In the genomic region with DNA sequence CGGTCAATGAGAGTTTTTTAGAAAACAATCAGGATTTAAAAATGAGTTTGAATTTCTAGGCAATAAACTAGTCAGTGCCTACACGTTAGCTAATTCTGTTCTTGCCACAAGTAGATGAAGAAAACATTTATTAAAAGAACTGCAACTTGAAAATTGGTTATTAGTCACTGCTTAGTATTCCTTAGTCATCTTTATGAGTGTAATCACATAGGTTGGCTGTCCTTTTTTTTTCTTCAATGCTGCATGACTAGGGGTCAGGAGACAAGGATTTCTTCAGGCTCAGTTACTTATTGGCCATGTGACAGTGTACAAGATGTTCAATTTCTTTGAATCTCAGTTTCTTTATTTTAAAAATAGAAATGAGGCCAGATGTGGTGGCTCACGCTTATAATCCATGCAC, we compare ENCODE assay signal across 14 cellular contexts. TPM values are rescaled to one million over a fixed set of nuclear protein-coding genes. Genes with fewer than 3 reads are reported as not detected.
DNase-seq lines count a peak whose midpoint lies in the region; ATAC-seq, FAIRE-seq and TF ChIP-seq lines count a peak whose summit lies in the region.
"Had no signal": no experiment of that assay in that cellular context is flagged by ENCODE, and none has a peak within 500 bp of the region (broad histone marks: within the 10 kb centered on the region; RNA-seq: fewer than 3 reads in every experiment).

No MANE protein-coding gene starts in this region.

- peak; percentile 61 for DNase-seq in AG04450 (ENCODE audit: low read depth, low spot score)
- peak; percentile 17 for DNase-seq in H4 (ENCODE audit: low spot score)
- DNase-seq in astrocyte of the hippocampus (ENCODE audit: low read depth, low spot score): peak; percentile 37
- peak; percentile 76 for DNase-seq in keratinocyte (ENCODE audit: low read depth, low spot score)
- no peak for DNase-seq in amniotic stem cell (lab: John Stamatoyannopoulos, UW)
- DNase-seq in anterior cingulate cortex (lab: John Stamatoyannopoulos, UW): no peak
- DNase-seq in NK-92 treated with Interleukin-12 subunit alpha and Interleukin-12 subunit beta, amount 100 ng/mL, for 24 hours (lab: John Stamatoyannopoulos, UW): no peak
- DNase-seq: activated CD4-positive, alpha-beta T cell treated with anti-CD3 and anti-CD28 coated beads, Interleukin-2, amount 50 U/mL, for 1 hour; DMS79 treated with DMSO at 0.1 percent for 48 hours; stimulated activated CD4-positive, alpha-beta T cell treated with anti-CD3 and anti-CD28 coated beads, Interleukin-4, amount 100 ng/mL, for 1 hour; transverse colon had no signal

- no peaks in the 10 kb centered on the region for H4K20me1 ChIP-seq in keratinocyte (ENCODE audit: control insufficient read depth, extremely low read depth, insufficient read depth, low read length)

- POLR2A ChIA-PET in AG04450 (lab: Yijun Ruan, JAX): interaction anchor here (0.6 to 1.4 kb wide), 2 partner anchors 17 to 170 kb away, joined by 3 to 4 read pairs; partner anchors contain the start of gene SOAT1

- dilution Hi-C loops in keratinocyte (cut with MboI; ENCODE audit: extremely low pct_ligation_motif_present, low sequenced_read_pairs): no loop called here

- H3K27me3 ChIP-seq in AG04450 (ENCODE audit: control insufficient read depth, insufficient read depth, low read length) (no peaks in the 10 kb centered on the region), keratinocyte (ENCODE audit: control insufficient read depth, extremely low read depth, insufficient read depth, low read length) (no peaks in the 10 kb centered on the region)
- H3K27me3 ChIP-seq: cardiac muscle cell, transverse colon had no signal

- no peak for ATAC-seq in HG03354 (IDR thresholded peaks at IDR 0.05; ENCODE audit: poor library complexity, severe bottlenecking, unreplicated experiment)

- H3K9me3 ChIP-seq in AG04450 (ENCODE audit: control insufficient read depth, insufficient read depth, low read length) (no peaks in the 10 kb centered on the region), keratinocyte (ENCODE audit: control insufficient read depth, low read depth, low read length) (no peaks in the 10 kb centered on the region)
- H3K9me3 ChIP-seq: transverse colon had no signal

- H3K4me2 ChIP-seq in keratinocyte (ENCODE audit: control insufficient read depth, extremely low read depth, insufficient read depth, low read depth, low read length): peak overlapping the region; percentile 69

- FAIRE-seq in keratinocyte (lab: Jason Lieb, UNC): peak; percentile 78

- peaks cover 59% of the 10 kb centered on the region for H3K79me2 ChIP-seq in keratinocyte (ENCODE audit: control insufficient read depth, insufficient read depth, low read length)

- H3K9me1 ChIP-seq in keratinocyte (ENCODE audit: control insufficient read depth, extremely low read depth, insufficient read depth, low read length): no peaks in the 10 kb centered on the region

- no peak overlapping the region for H3K4me3 ChIP-seq in AG04450 (ENCODE audit: low read depth, low read length)
- H3K4me3 ChIP-seq in keratinocyte (ENCODE audit: control insufficient read depth in 2 of 3, extremely low read depth in 1 of 3, insufficient read depth in 2 of 3, low read depth in 1 of 3, low read length in 3 of 3): no peak overlapping the region
- H3K4me3 ChIP-seq: cardiac muscle cell, SK-N-MC, transverse colon had no signal

- peaks cover 18% of the 10 kb centered on the region for H3K4me1 ChIP-seq in keratinocyte (ENCODE audit: control insufficient read depth, extremely low read depth, insufficient read depth, low read length)
- H3K4me1 ChIP-seq: transverse colon had no signal

- CTCF ChIA-PET in AG04450 (lab: Charles Lee): no interaction called here

- H3K9ac ChIP-seq in keratinocyte (ENCODE audit: control insufficient read depth, extremely low read depth, insufficient read depth, low read length): peak overlapping the region; percentile 59

- TF ChIP-seq CTCF in AG04450 (IDR thresholded peaks at IDR 0.05; ENCODE audit: low read depth, low read length) (no peak), keratinocyte (optimal IDR thresholded peaks at IDR 0.05 in 1 of 3, IDR thresholded peaks at IDR 0.05 in 1 of 3, conservative IDR thresholded peaks at IDR 0.05 in 1 of 3; ENCODE audit: extremely low read depth in 1 of 3, insufficient read depth in 2 of 3, low read length in 3 of 3) (no peak)

- H3K27ac ChIP-seq in AG04450 (ENCODE audit: low read depth, low read length): peak overlapping the region; percentile 83
- peak overlapping the region; percentile 95 for H3K27ac ChIP-seq in keratinocyte (ENCODE audit: control insufficient read depth, insufficient read depth, low read length)
- H3K27ac ChIP-seq: cardiac muscle cell, SK-N-MC had no signal

- H3K36me3 ChIP-seq in keratinocyte (ENCODE audit: control insufficient read depth in 2 of 2, extremely low read depth in 1 of 2, insufficient read depth in 2 of 2, low read length in 2 of 2): peaks cover 4 to 13% of the 10 kb centered on the region in 2 experiments
- H3K36me3 ChIP-seq: cardiac muscle cell had no signal

- H2AFZ ChIP-seq in keratinocyte (ENCODE audit: control insufficient read depth, low read length): no peak overlapping the region

RNA-seq across cellular contexts. Expression of gene SOAT1, which starts 17.1 kb away (rescaled TPM):
- polyA plus RNA-seq in AG04450 (2011; rRNA removed) (39.2 and 54.2 TPM in 2 replicates), keratinocyte (46.7 to 62.9 TPM (median 49.6 TPM) in 3 replicates)
- 29.8 and 63.5 TPM in 2 replicates for polyA minus RNA-seq in AG04450 (2011; rRNA and poly(A)+ RNA removed)
- 20.9 and 39.3 TPM in 2 replicates for total RNA-seq in H4 (2014; rRNA removed; shearing (Covaris generic))
- 8.2 TPM for polyA plus RNA-seq in keratinocyte (2011; ENCODE audit: low read depth)
- polyA plus RNA-seq in keratinocyte (2011; cell fraction: cytosol; rRNA removed): 14.7 and 41.8 TPM in 2 replicates
- polyA plus RNA-seq in keratinocyte (2011; cell fraction: nucleus; rRNA removed): 73.1 and 94.5 TPM in 2 replicates
- polyA plus RNA-seq in keratinocyte (2012; ENCODE audit: low replicate concordance): 12.5 and 33.5 TPM in 2 replicates
- polyA minus RNA-seq in keratinocyte: 30.6 to 119 TPM (median 78.3 TPM) in 3 replicates
- polyA minus RNA-seq in keratinocyte (2011; cell fraction: cytosol; rRNA and poly(A)+ RNA removed): 17.8 TPM
- 43.9 and 109 TPM in 2 replicates for polyA minus RNA-seq in keratinocyte (2011; cell fraction: nucleus; rRNA and poly(A)+ RNA removed)

RNA-seq across cellular contexts. Expression of gene AXDND1, which starts 55.0 kb away (rescaled TPM):
- polyA plus RNA-seq in AG04450 (2011; rRNA removed) (0.27 TPM in 1 of 2 replicates, not detected in the other), keratinocyte (0.04 to 0.10 TPM in 2 of 3 replicates, not detected in the other)
- polyA minus RNA-seq in AG04450 (2011; rRNA and poly(A)+ RNA removed): 0.64 and 0.87 TPM in 2 replicates
- 3.0 TPM in 1 of 2 replicates, not detected in the other for total RNA-seq in H4 (2014; rRNA removed; shearing (Covaris generic))
- 0.82 TPM for polyA plus RNA-seq in keratinocyte (2011; ENCODE audit: low read depth)
- polyA plus RNA-seq in keratinocyte (2011; cell fraction: cytosol; rRNA removed): 0.14 and 0.16 TPM in 2 replicates
- 0.59 and 0.72 TPM in 2 replicates for polyA plus RNA-seq in keratinocyte (2011; cell fraction: nucleus; rRNA removed)
- polyA plus RNA-seq in keratinocyte (2012; ENCODE audit: low replicate concordance): 0.31 TPM in 1 of 2 replicates, not detected in the other
- 0.13 to 0.58 TPM in 2 of 3 replicates, not detected in the other for polyA minus RNA-seq in keratinocyte
- polyA minus RNA-seq in keratinocyte (2011; cell fraction: cytosol; rRNA and poly(A)+ RNA removed): not detected
- polyA minus RNA-seq in keratinocyte (2011; cell fraction: nucleus; rRNA and poly(A)+ RNA removed): 0.31 TPM in 1 of 2 replicates, not detected in the other

Comparison
In these comparisons a context has a peak if more than half of its experiments do, and no peak if none do; other contexts are left out.
1. DNase-seq: peak in AG04450 (single experiment), H4 (single experiment), astrocyte of the hippocampus (single experiment) and keratinocyte (single experiment); none in amniotic stem cell (single experiment), anterior cingulate cortex (0 of 58) and NK-92 treated with Interleukin-12 subunit alpha and Interleukin-12 subunit beta, amount 100 ng/mL, for 24 hours (single experiment).